In the genomic region with DNA sequence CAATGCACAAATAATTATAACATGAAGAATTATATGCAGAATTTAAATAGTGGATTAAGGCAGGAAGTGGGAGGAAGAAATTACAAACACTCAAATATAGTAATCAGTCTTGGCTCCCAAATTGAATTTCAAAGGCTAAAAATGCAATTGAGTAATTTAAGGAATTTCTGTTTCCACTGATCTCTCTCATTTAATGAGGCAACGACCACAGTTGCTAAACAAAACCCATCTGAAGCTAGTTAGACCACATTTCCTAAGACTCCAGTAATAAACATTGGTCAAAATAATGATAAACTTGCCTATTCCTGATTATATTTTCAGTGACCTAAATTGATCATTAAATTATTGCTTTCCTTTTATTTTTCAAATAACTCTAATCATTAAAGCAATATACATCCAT, we compare ENCODE assay signal across 15 cellular contexts.
DNase-seq lines count a peak whose midpoint lies in the region; FAIRE-seq and TF ChIP-seq lines count a peak whose summit lies in the region.
"Had no signal": no experiment of that assay in that cellular context is flagged by ENCODE, and none has a peak within 500 bp of the region (broad histone marks: within the 10 kb centered on the region; RNA-seq: fewer than 3 reads in every experiment).

No MANE protein-coding gene starts in this region.

- H3K36me3 ChIP-seq in subcutaneous abdominal adipose tissue (ENCODE audit: control insufficient read depth in 5 of 5, insufficient read depth in 5 of 5, low read length in 5 of 5) = no peaks in the 10 kb centered on the region
- H3K36me3 ChIP-seq: BLaER1 had no signal

- H3K4me3 ChIP-seq in subcutaneous abdominal adipose tissue (ENCODE audit: low read depth in 1 of 5, low read length in 5 of 5) = no peak overlapping the region
- H3K4me3 ChIP-seq: BLaER1, GM23338 had no signal

- DNase-seq in H54 (ENCODE audit: insufficient read length, low spot score) = no peak
- peak; percentile 4 for DNase-seq in iris pigment epithelial cell (ENCODE audit: low read depth)
- no peak for DNase-seq in T-helper 1 cell
- no peak for DNase-seq in NCI-H446 treated with DMSO at 0.1 percent for 48 hours (lab: John Stamatoyannopoulos, UW)
- DNase-seq in T-helper 2 cell = no peak
- DNase-seq: 8988T; CD4-positive, alpha-beta memory T cell; DMS153; DMS79; GDM1; H9 had no signal

- H3K27me3 ChIP-seq in subcutaneous abdominal adipose tissue (ENCODE audit: control insufficient read depth in 5 of 5, insufficient read depth in 4 of 5, low read length in 5 of 5) = no peaks in the 10 kb centered on the region
- H3K27me3 ChIP-seq: BLaER1 had no signal

- peak overlapping the region; percentile 45 for H3K27ac ChIP-seq in subcutaneous abdominal adipose tissue (ENCODE audit: low read depth, low read length)
- H3K27ac ChIP-seq: BLaER1 had no signal

- TF ChIP-seq POLR2A in H54 (IDR thresholded peaks at IDR 0.05; ENCODE audit: low read depth, low read length) = no peak

- H3K9me3 ChIP-seq in subcutaneous abdominal adipose tissue (ENCODE audit: control insufficient read depth in 5 of 5, low read length in 5 of 5) = peaks cover 0 to 7% (median 0%) of the 10 kb centered on the region in 5 donors

- no peak overlapping the region for H3K9ac ChIP-seq in subcutaneous abdominal adipose tissue (ENCODE audit: low read length in 5 of 5)
- H3K9ac ChIP-seq: BLaER1 had no signal

- H3K4me1 ChIP-seq in subcutaneous abdominal adipose tissue (ENCODE audit: control insufficient read depth in 5 of 5, insufficient read depth in 5 of 5, low read length in 5 of 5) = peaks cover 0 to 35% (median 6%) of the 10 kb centered on the region in 5 donors
- H3K4me1 ChIP-seq: BLaER1 had no signal

- FAIRE-seq in H54 (lab: Jason Lieb, UNC) = peak; percentile 36
- FAIRE-seq in endometrium (lab: Jason Lieb, UNC) = peak; percentile 45
